2 cellular contexts compared by ENCODE assay signal in genomic region chr7:99489235-99489634, GRCh38.
TF ChIP-seq lines count a peak whose summit lies in the region.

No MANE protein-coding gene starts in this region.

TF ChIP-seq in HCT116, 20 proteins besides CTCF, POLR2A, EP300 and RAD21:
- TF ChIP-seq SP1 (IDR thresholded peaks at IDR 0.05; ENCODE audit: low read depth) (no peak), CBX3 (IDR thresholded peaks at IDR 0.05; ENCODE audit: low read depth) (no peak), JUND (IDR thresholded peaks at IDR 0.05) (no peak), ATF3 (IDR thresholded peaks at IDR 0.05) (no peak), ZBTB33 (IDR thresholded peaks at IDR 0.05; ENCODE audit: extremely low read depth, insufficient replicate concordance, low read length) (no peak), EZH2 (IDR thresholded peaks at IDR 0.05) (no peak), EZH2phosphoT487 (IDR thresholded peaks at IDR 0.05; ENCODE audit: borderline replicate concordance) (no peak), TCF7L2 (IDR thresholded peaks at IDR 0.05; ENCODE audit: borderline replicate concordance, extremely low read depth, insufficient read depth, insufficient read length) (no peak), SRF (IDR thresholded peaks at IDR 0.05; ENCODE audit: low read depth) (no peak), ZFX (IDR thresholded peaks at IDR 0.05) (no peak), EGR1 (IDR thresholded peaks at IDR 0.05; ENCODE audit: low read depth) (no peak), ZNF274 (IDR thresholded peaks at IDR 0.05; ENCODE audit: low read depth, low read length) (no peak)
TF ChIP-seq in HCT116: peak in this region for 0.

TF ChIP-seq in HepG2, 621 proteins besides CTCF, POLR2A, EP300 and RAD21:
- TF ChIP-seq WIZ (CRISPR knock-in tag; IDR thresholded peaks at IDR 0.05) (no peak), ATF7 (IDR thresholded peaks at IDR 0.05) (no peak), ATF7 (CRISPR knock-in tag; IDR thresholded peaks at IDR 0.05) (no peak), HIC2 (CRISPR knock-in tag; IDR thresholded peaks at IDR 0.05; ENCODE audit: low read depth) (no peak), NCOA5 (CRISPR knock-in tag; IDR thresholded peaks at IDR 0.05) (no peak), ZNF501 (CRISPR knock-in tag; IDR thresholded peaks at IDR 0.05) (no peak), ZNF274 (CRISPR knock-in tag; IDR thresholded peaks at IDR 0.05) (no peak), TEAD3 (CRISPR knock-in tag; optimal IDR thresholded peaks at IDR 0.05; ENCODE audit: borderline replicate concordance) (peak; percentile 54), SMAD9 (CRISPR knock-in tag; IDR thresholded peaks at IDR 0.05) (no peak), KLF9 (CRISPR knock-in tag; IDR thresholded peaks at IDR 0.05; ENCODE audit: low read depth) (no peak), ZNF574 (CRISPR knock-in tag; IDR thresholded peaks at IDR 0.05) (peak; percentile 64; the same call in 1 of the 2 replicates), ZNF782 (CRISPR knock-in tag; IDR thresholded peaks at IDR 0.05; ENCODE audit: borderline replicate concordance) (no peak), ZNF251 (CRISPR knock-in tag; IDR thresholded peaks at IDR 0.05) (no peak), FOXA3 (CRISPR knock-in tag; IDR thresholded peaks at IDR 0.05) (no peak), PAWR (CRISPR knock-in tag; IDR thresholded peaks at IDR 0.05; ENCODE audit: borderline replicate concordance) (no peak), ZSCAN21 (CRISPR knock-in tag; IDR thresholded peaks at IDR 0.05; ENCODE audit: borderline replicate concordance) (no peak), FOXA1 (IDR thresholded peaks at IDR 0.05) (no peak), FOXA1 (CRISPR knock-in tag; IDR thresholded peaks at IDR 0.05) (no peak), IKZF4 (CRISPR knock-in tag; IDR thresholded peaks at IDR 0.05; ENCODE audit: borderline replicate concordance, low read depth, not compliant biosample characterization) (no peak), NKX3-1 (CRISPR knock-in tag; IDR thresholded peaks at IDR 0.05) (no peak), ZNF230 (CRISPR knock-in tag; IDR thresholded peaks at IDR 0.05) (no peak), ZFY (CRISPR knock-in tag; IDR thresholded peaks at IDR 0.05) (0 out of 2 replicates have a peak, but pooled peaks have one; percentile 23), MNT (IDR thresholded peaks at IDR 0.05) (peak; percentile 82), KLF6 (CRISPR knock-in tag; IDR thresholded peaks at IDR 0.05) (no peak), JUND (CRISPR knock-in tag; IDR thresholded peaks at IDR 0.05) (no peak), DDIT3 (CRISPR knock-in tag; IDR thresholded peaks at IDR 0.05) (no peak), ZNF224 (CRISPR knock-in tag; IDR thresholded peaks at IDR 0.05) (no peak), POGZ (CRISPR knock-in tag; IDR thresholded peaks at IDR 0.05) (no peak)
TF ChIP-seq in HepG2: peak in this region for 4.
